Comparison of ENCODE assay signal across 1 cellular context in the genomic region with DNA sequence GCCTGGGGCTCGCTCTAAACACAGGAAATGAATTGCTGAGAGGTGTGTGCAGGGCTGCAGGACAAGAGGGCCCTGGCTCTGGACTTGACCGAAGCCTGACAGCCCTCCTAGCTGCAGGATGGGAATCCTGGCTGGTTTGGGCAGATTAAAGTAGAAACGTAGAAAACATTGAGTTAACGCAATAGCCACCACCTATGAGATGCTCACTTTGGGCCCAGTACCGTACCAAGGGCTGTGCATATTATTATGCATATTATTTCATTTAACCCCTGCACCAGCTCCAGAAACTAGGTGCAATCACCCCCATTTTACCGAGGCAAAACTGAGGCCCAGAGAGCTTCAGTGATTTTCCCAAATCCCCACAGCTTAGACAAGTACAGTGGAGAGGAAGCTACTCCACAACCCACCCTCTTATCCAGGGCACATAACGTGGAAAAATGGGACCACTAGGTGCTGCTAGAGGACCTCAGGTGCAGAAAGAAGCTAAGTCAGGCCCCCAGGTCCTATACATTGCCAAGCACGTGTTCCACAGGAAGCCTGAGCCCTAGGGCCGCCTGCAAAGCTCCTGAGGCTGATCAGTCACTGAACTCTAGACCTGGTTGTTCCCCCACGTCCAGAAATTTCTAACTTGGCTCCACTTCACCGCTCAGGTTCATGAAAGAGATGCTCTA.
A peak's percentile ranks its signal among the peaks of the same experiment; 100 is the strongest.
TF ChIP-seq lines count a peak whose summit lies in the region.

No MANE protein-coding gene starts in this region.

TF ChIP-seq in GM12878, 131 proteins besides CTCF, POLR2A, EP300 and RAD21 (continued from another document):
- TF ChIP-seq SMC3 (IDR thresholded peaks at IDR 0.05; ENCODE audit: borderline replicate concordance, low read length), result peak; percentile 33; the same call in 1 of the 2 replicates
- no peak for TF ChIP-seq BCL3 (IDR thresholded peaks at IDR 0.05; ENCODE audit: borderline replicate concordance, insufficient read depth, low read depth, low read length, poor library complexity, severe bottlenecking)
- TF ChIP-seq BHLHE40 (IDR thresholded peaks at IDR 0.05; ENCODE audit: borderline replicate concordance in 1 of 2, low read depth in 2 of 2, low read length in 1 of 2), result 0 out of 4 replicates have a peak, but pooled peaks of 1 of the 2 experiments have one; percentile 10
